In the genomic region with DNA sequence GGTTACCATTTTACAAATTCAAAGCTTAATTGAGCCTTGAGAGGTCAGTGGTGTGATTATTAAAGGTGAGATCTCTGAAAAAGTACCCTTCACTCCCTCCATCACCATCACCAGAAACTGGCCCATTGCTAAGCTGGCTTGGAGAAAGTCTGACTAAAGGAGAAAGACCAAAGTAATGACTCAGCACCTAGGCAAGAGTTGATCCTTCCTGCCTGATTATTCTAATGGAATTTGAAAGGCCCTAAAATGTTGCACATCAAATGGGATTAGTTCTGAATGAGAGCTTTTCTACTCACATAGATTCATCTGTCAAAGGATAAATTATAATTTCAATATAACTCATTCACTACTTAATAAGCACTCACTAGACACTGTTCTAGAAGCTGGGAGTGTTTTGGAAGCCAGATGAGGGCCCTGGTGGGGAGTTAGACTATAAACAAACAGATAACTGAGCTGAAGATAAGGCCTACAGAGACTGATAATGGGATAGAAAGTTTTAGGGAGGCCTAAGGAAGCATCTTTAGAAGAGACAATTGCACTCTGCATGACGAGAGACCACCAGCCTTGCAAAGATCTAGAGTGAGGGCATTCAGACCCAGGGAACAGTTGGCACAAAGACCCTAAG, we compare ENCODE assay signal across 12 cellular contexts.
DNase-seq lines count a peak whose midpoint lies in the region; ATAC-seq and TF ChIP-seq lines count a peak whose summit lies in the region.
"Had no signal": no experiment of that assay in that cellular context is flagged by ENCODE, and none has a peak within 500 bp of the region (broad histone marks: within the 10 kb centered on the region; RNA-seq: fewer than 3 reads in every experiment).

No MANE protein-coding gene starts in this region.

- no peaks in the 10 kb centered on the region for H3K27me3 ChIP-seq in CD8-positive, alpha-beta memory T cell (ENCODE audit: insufficient read depth, low read length, poor library complexity, severe bottlenecking)

- no peaks in the 10 kb centered on the region for H3K9me3 ChIP-seq in CD8-positive, alpha-beta memory T cell (ENCODE audit: low read length)

- no peaks in the 10 kb centered on the region for H3K4me1 ChIP-seq in CD8-positive, alpha-beta memory T cell (ENCODE audit: insufficient read depth, low read length)

- peaks cover 51% of the 10 kb centered on the region for H3K4me1 Mint-ChIP-seq in nephron
- peaks cover 3 to 11% (median 6%) of the 10 kb centered on the region in 3 donors for H3K4me1 Mint-ChIP-seq in CD8-positive, alpha-beta memory T cell

- POLR2A ChIA-PET in CD8-positive, alpha-beta memory T cell (lab: Charles Lee) = no interaction called here

- H3K27me3 Mint-ChIP-seq in nephron (ENCODE audit: low read depth) = no peaks in the 10 kb centered on the region
- H3K27me3 Mint-ChIP-seq in CD8-positive, alpha-beta memory T cell = no peaks in the 10 kb centered on the region

- H3K9me3 Mint-ChIP-seq in nephron = no peaks in the 10 kb centered on the region
- peaks cover 0 to 2% (median 0%) of the 10 kb centered on the region in 5 donors for H3K9me3 Mint-ChIP-seq in CD8-positive, alpha-beta memory T cell

- H3K27ac ChIP-seq in CD8-positive, alpha-beta memory T cell (ENCODE audit: low read depth, low read length) = no peak overlapping the region

- no peak for ATAC-seq in GM18909 (IDR thresholded peaks at IDR 0.05; ENCODE audit: poor library complexity, unreplicated experiment)
- ATAC-seq in HG02885 (IDR thresholded peaks at IDR 0.05; ENCODE audit: poor library complexity, unreplicated experiment) = no peak

- peaks cover 5% of the 10 kb centered on the region for H3K36me3 ChIP-seq in CD8-positive, alpha-beta memory T cell (ENCODE audit: insufficient read depth, low read length)

- CTCF ChIA-PET in CD8-positive, alpha-beta memory T cell (lab: Charles Lee) = interaction anchor here (1.4 to 1.5 kb wide), 2 partner anchors 31 to 505 kb away, joined by 3 read pairs; no protein-coding TSS in a partner anchor

- TF ChIP-seq CTCF in nephron (IDR thresholded peaks at IDR 0.05; ENCODE audit: unreplicated experiment in 3 of 3) = no peak

- peaks cover 15% of the 10 kb centered on the region for H3K36me3 Mint-ChIP-seq in nephron (ENCODE audit: low read depth)
- peaks cover 3 to 73% (median 20%) of the 10 kb centered on the region in 3 donors for H3K36me3 Mint-ChIP-seq in CD8-positive, alpha-beta memory T cell

- no peak overlapping the region for H3K4me3 ChIP-seq in CD8-positive, alpha-beta memory T cell (ENCODE audit: low read length)

- H3K27ac Mint-ChIP-seq in nephron = peak overlapping the region in 2 of 3 experiments; percentile 74 to 96
- peak overlapping the region in 3 of 8 donors; percentile 24 to 80 (median 75) for H3K27ac Mint-ChIP-seq in CD8-positive, alpha-beta memory T cell

- DNase-seq in AG20443 (ENCODE audit: low spot score) = peak; percentile 45
- DNase-seq in HS-5 (ENCODE audit: low read depth) = peak; percentile 24
- peak; percentile 10 for DNase-seq in dermis blood vessel endothelial cell
- no peak for DNase-seq in CD8-positive, alpha-beta memory T cell
- DNase-seq in superior temporal gyrus (ENCODE audit: extremely low spot score) = no peak
- DNase-seq: activated CD8-positive, alpha-beta memory T cell treated with anti-CD3 and anti-CD28 coated beads, Interleukin-2, amount 50 U/mL, for 48 hours; caudate nucleus; NK-92 treated with Interleukin-12 subunit alpha and Interleukin-12 subunit beta, amount 100 ng/mL, for 24 hours; substantia nigra had no signal

- no peak overlapping the region for H3K4me3 Mint-ChIP-seq in nephron
- H3K4me3 Mint-ChIP-seq in CD8-positive, alpha-beta memory T cell = no peak overlapping the region

Comparison
In these comparisons a context has a peak if more than half of its experiments do, and no peak if none do; other contexts are left out.
1. DNase-seq: peak in AG20443 (single experiment), HS-5 (single experiment) and dermis blood vessel endothelial cell (single experiment); none in CD8-positive, alpha-beta memory T cell (0 of 5) and superior temporal gyrus (single experiment).